In genomic region chr13:33958964-33959363, GRCh38 we compare ENCODE assay signal across 31 cellular contexts.
A peak's percentile ranks its signal among the peaks of the same experiment; 100 is the strongest.
DNase-seq lines count a peak whose midpoint lies in the region; ATAC-seq and TF ChIP-seq lines count a peak whose summit lies in the region.
"Had no signal": no experiment of that assay in that cellular context is flagged by ENCODE, and none has a peak within 500 bp of the region (broad histone marks: within the 10 kb centered on the region; RNA-seq: fewer than 3 reads in every experiment).

No MANE protein-coding gene starts in this region.

- H3K4me3 Mint-ChIP-seq in activated CD4-positive, alpha-beta T cell treated with anti-CD3 and anti-CD28 coated beads, Interleukin-2, amount 10 ng/mL, durations not matched to agents 24 days and 14 days, result no peak overlapping the region
- H3K4me3 Mint-ChIP-seq: B cell; CD8-positive, alpha-beta memory T cell; naive thymus-derived CD8-positive, alpha-beta T cell; T-helper 17 cell had no signal

- no peaks in the 10 kb centered on the region for H4K20me1 ChIP-seq in SK-N-SH (ENCODE audit: insufficient read depth)

- TF ChIP-seq EP300 in SK-N-SH (IDR thresholded peaks at IDR 0.05; ENCODE audit: borderline replicate concordance in 1 of 2, low read depth in 1 of 2, low read length in 1 of 2), result no peak

- H3K4me1 Mint-ChIP-seq in activated CD4-positive, alpha-beta T cell treated with anti-CD3 and anti-CD28 coated beads, Interleukin-2, amount 10 ng/mL, durations not matched to agents 24 days and 14 days, result no peaks in the 10 kb centered on the region
- H3K4me1 Mint-ChIP-seq: CD8-positive, alpha-beta memory T cell; naive thymus-derived CD8-positive, alpha-beta T cell; T-helper 17 cell had no signal

- peaks cover 0 to 3% of the 10 kb centered on the region in 2 experiments for H3K36me3 ChIP-seq in SK-N-SH (replicated peaks in 1 of 2; ENCODE audit: control insufficient read depth in 1 of 2, insufficient read depth in 2 of 2, low read length in 1 of 2)
- H3K36me3 ChIP-seq: transverse colon had no signal

- H3K9me3 Mint-ChIP-seq in activated CD4-positive, alpha-beta T cell treated with anti-CD3 and anti-CD28 coated beads, Interleukin-2, amount 10 ng/mL, durations not matched to agents 24 days and 14 days, result peaks cover 3% of the 10 kb centered on the region

- TF ChIP-seq CTCF in SK-N-SH (IDR thresholded peaks at IDR 0.05), result no peak

- H3K27ac Mint-ChIP-seq in activated CD4-positive, alpha-beta T cell treated with anti-CD3 and anti-CD28 coated beads, Interleukin-2, amount 10 ng/mL, durations not matched to agents 24 days and 14 days, result no peak overlapping the region
- H3K27ac Mint-ChIP-seq: B cell; CD8-positive, alpha-beta memory T cell; naive thymus-derived CD8-positive, alpha-beta T cell; T-helper 17 cell had no signal

- H3K9ac ChIP-seq in SK-N-SH, result no peak overlapping the region

- H3K9me2 ChIP-seq in SK-N-SH, result no peaks in the 10 kb centered on the region

- CTCF ChIA-PET in SK-N-SH (lab: Yijun Ruan, JAX), result no interaction called here

- no peaks in the 10 kb centered on the region for H3K27me3 ChIP-seq in SK-N-SH (ENCODE audit: insufficient read depth)
- H3K27me3 ChIP-seq: transverse colon had no signal

- H3K79me2 ChIP-seq in SK-N-SH (ENCODE audit: insufficient read depth), result no peaks in the 10 kb centered on the region

- WGBS in SK-N-SH (ENCODE audit: low lambda C conversion rate), result 82% methylated on average over 2 of the region's 2 CpGs

- H3K4me2 ChIP-seq in SK-N-SH, result no peak overlapping the region

- no peak overlapping the region for H3K4me3 ChIP-seq in SK-N-SH (ENCODE audit: low read depth in 2 of 2, low read length in 1 of 2)
- H3K4me3 ChIP-seq: lung, psoas muscle, transverse colon had no signal

- no peak overlapping the region for H2AFZ ChIP-seq in SK-N-SH (ENCODE audit: low read depth)

- peaks cover 4% of the 10 kb centered on the region for H3F3A ChIP-seq in SK-N-SH (replicated peaks; ENCODE audit: insufficient read depth)

- H3K9me3 ChIP-seq in SK-N-SH, result no peaks in the 10 kb centered on the region
- H3K9me3 ChIP-seq: psoas muscle, transverse colon had no signal

- ATAC-seq in GM18502 (IDR thresholded peaks at IDR 0.05; ENCODE audit: poor library complexity, unreplicated experiment) (peak; percentile 67), GM21786 (IDR thresholded peaks at IDR 0.05; ENCODE audit: unreplicated experiment) (peak; percentile 48), HG03432 (IDR thresholded peaks at IDR 0.05; ENCODE audit: unreplicated experiment) (peak; percentile 61)
- ATAC-seq: naive thymus-derived CD8-positive, alpha-beta T cell; PC-3; psoas muscle; T-helper 17 cell had no signal

- H3K4me1 ChIP-seq in SK-N-SH (ENCODE audit: control insufficient read depth in 1 of 2, insufficient read depth in 2 of 2, low read depth in 1 of 2, low read length in 1 of 2), result no peaks in the 10 kb centered on the region; a peak in 2 of 4 replicates
- H3K4me1 ChIP-seq: psoas muscle, transverse colon had no signal

- DNase-seq in kidney tubule cell (ENCODE audit: low spot score) (peak; percentile 7), RPMI8226 (no peak), SK-N-SH (no peak), iPS-NIHi7 (ENCODE audit: extremely low spot score) (no peak)
- no peak for DNase-seq in activated CD4-positive, alpha-beta T cell treated with anti-CD3 and anti-CD28 coated beads, Interleukin-2, amount 10 ng/mL, durations not matched to agents 24 days and 14 days
- DNase-seq: ACHN; activated CD4-positive, alpha-beta T cell treated with anti-CD3 and anti-CD28 coated beads, Interleukin-2, amount 50 U/mL, for 48 hours; activated CD4-positive, CD25-positive, alpha-beta regulatory T cell; activated naive CD4-positive, alpha-beta T cell treated with Interleukin-2 at 50 U/mL for 16 hours; caudate nucleus; CD8-positive, alpha-beta memory T cell; cortex of kidney; effector memory CD4-positive, alpha-beta T cell; erythroblast; KBM-7; naive thymus-derived CD8-positive, alpha-beta T cell; NCI-H1105; NCI-H187; NCI-H2171; NCI-H524; occipital lobe; PC-3; psoas muscle; stimulated activated CD4-positive, alpha-beta T cell treated with anti-CD3 and anti-CD28 coated beads, Interleukin-4, amount 100 ng/mL, for 4 hours; T-helper 17 cell; transverse colon had no signal

- H3K27ac ChIP-seq in SK-N-SH (ENCODE audit: low read depth in 2 of 2, low read length in 1 of 2), result no peak overlapping the region
- H3K27ac ChIP-seq: psoas muscle, transverse colon had no signal

- POLR2A ChIA-PET in SK-N-SH (lab: Yijun Ruan, JAX), result no interaction called here

- intact Hi-C loops in activated CD4-positive, alpha-beta T cell treated with anti-CD3 and anti-CD28 coated beads, Interleukin-2, amount 10 ng/mL, durations not matched to agents 24 days and 14 days (cut with micrococcal nuclease), result no loop called here

- TF ChIP-seq RAD21 in SK-N-SH (IDR thresholded peaks at IDR 0.05; ENCODE audit: low read length), result no peak

- no peaks in the 10 kb centered on the region for H3K36me3 Mint-ChIP-seq in activated CD4-positive, alpha-beta T cell treated with anti-CD3 and anti-CD28 coated beads, Interleukin-2, amount 10 ng/mL, durations not matched to agents 24 days and 14 days (ENCODE audit: low read depth)
- H3K36me3 Mint-ChIP-seq: CD8-positive, alpha-beta memory T cell; naive thymus-derived CD8-positive, alpha-beta T cell had no signal

- no peaks in the 10 kb centered on the region for H3K27me3 Mint-ChIP-seq in activated CD4-positive, alpha-beta T cell treated with anti-CD3 and anti-CD28 coated beads, Interleukin-2, amount 10 ng/mL, durations not matched to agents 24 days and 14 days
- H3K27me3 Mint-ChIP-seq: B cell; CD8-positive, alpha-beta memory T cell; naive thymus-derived CD8-positive, alpha-beta T cell; T-helper 17 cell had no signal

TF ChIP-seq in SK-N-SH, 30 proteins besides CTCF, POLR2A, EP300 and RAD21 (continues in another document):
- TF ChIP-seq YY1 (IDR thresholded peaks at IDR 0.05; ENCODE audit: low read depth), result no peak
- TF ChIP-seq TEAD4 (IDR thresholded peaks at IDR 0.05; ENCODE audit: borderline replicate concordance, insufficient read depth), result no peak
- TF ChIP-seq CHD2 (IDR thresholded peaks at IDR 0.05; ENCODE audit: low read length, partially characterized antibody), result no peak
- TF ChIP-seq RFX5 (IDR thresholded peaks at IDR 0.05; ENCODE audit: low read length), result no peak
- no peak for TF ChIP-seq FOXM1 (IDR thresholded peaks at IDR 0.05; ENCODE audit: low read depth)
- TF ChIP-seq IRF3 (IDR thresholded peaks at IDR 0.05; ENCODE audit: low read depth, low read length), result no peak
- TF ChIP-seq MEF2A (IDR thresholded peaks at IDR 0.05; ENCODE audit: borderline replicate concordance, low read depth), result no peak
- no peak for TF ChIP-seq GATA2 (CRISPR knock-in tag; IDR thresholded peaks at IDR 0.05)
- TF ChIP-seq PBX3 (IDR thresholded peaks at IDR 0.05), result no peak
- TF ChIP-seq TCF12 (IDR thresholded peaks at IDR 0.05), result no peak
- no peak for TF ChIP-seq SIN3A (IDR thresholded peaks at IDR 0.05; ENCODE audit: borderline replicate concordance, low read depth, low read length)
- no peak for TF ChIP-seq MAX (IDR thresholded peaks at IDR 0.05; ENCODE audit: low read depth)
- no peak for TF ChIP-seq EZH2phosphoT487 (IDR thresholded peaks at IDR 0.05; ENCODE audit: borderline replicate concordance, low read depth)
- no peak for TF ChIP-seq TAF1 (IDR thresholded peaks at IDR 0.05; ENCODE audit: borderline replicate concordance, low read depth, low read length)
- TF ChIP-seq ZBTB33 (IDR thresholded peaks at IDR 0.05; ENCODE audit: borderline replicate concordance, low read depth), result no peak
